ENCODE assay signal across 1 cellular context in genomic region chr6:27545271-27546046, GRCh38.
TF ChIP-seq lines count a peak whose summit lies in the region.

No MANE protein-coding gene starts in this region.

TF ChIP-seq in K562, 482 proteins besides CTCF, POLR2A, EP300 and RAD21 (continued from another document and continues in another):
- no peak; the same call in 1 of the 2 replicates for TF ChIP-seq NKRF (IDR thresholded peaks at IDR 0.05; ENCODE audit: borderline replicate concordance)
- peak; percentile 43 for TF ChIP-seq MGA (IDR thresholded peaks at IDR 0.05)
- no peak for TF ChIP-seq USF2 (CRISPR knock-in tag; IDR thresholded peaks at IDR 0.05)
- TF ChIP-seq NFATC3 (IDR thresholded peaks at IDR 0.05): no peak
- TF ChIP-seq ZEB2 (IDR thresholded peaks at IDR 0.05): peak; percentile 99
- TF ChIP-seq ELF2 (CRISPR knock-in tag; IDR thresholded peaks at IDR 0.05): no peak
- 0 out of 2 replicates have a peak, but pooled peaks have one; percentile 42 for TF ChIP-seq ELF1 (tag; IDR thresholded peaks at IDR 0.05)
- peak; percentile 79 for TF ChIP-seq NFIC (IDR thresholded peaks at IDR 0.05)
- 0 out of 4 replicates have a peak, but pooled peaks of 1 of the 2 experiments have one; percentile 11 for TF ChIP-seq SIN3A (IDR thresholded peaks at IDR 0.05; ENCODE audit: borderline replicate concordance in 2 of 2, control insufficient read depth in 1 of 2, low read depth in 2 of 2, low read length in 2 of 2)
- no peak for TF ChIP-seq ZNF133 (CRISPR knock-in tag; IDR thresholded peaks at IDR 0.05)
- peak; percentile 71 for TF ChIP-seq FOXJ2 (tag; IDR thresholded peaks at IDR 0.05)
- TF ChIP-seq ZNF717 (CRISPR knock-in tag; IDR thresholded peaks at IDR 0.05): no peak
- no peak for TF ChIP-seq SLC30A9 (CRISPR knock-in tag; IDR thresholded peaks at IDR 0.05)
- peak; percentile 87; the same call in 1 of the 2 replicates for TF ChIP-seq CBX1 (IDR thresholded peaks at IDR 0.05; ENCODE audit: low read depth)
- TF ChIP-seq CTBP1 (IDR thresholded peaks at IDR 0.05; ENCODE audit: borderline replicate concordance): peak; percentile 96
- TF ChIP-seq CREB3 (tag; conservative IDR thresholded peaks at IDR 0.05; ENCODE audit: low read depth): no peak
- TF ChIP-seq ZNF280B (CRISPR knock-in tag; IDR thresholded peaks at IDR 0.05): no peak
- TF ChIP-seq ZBTB2 (IDR thresholded peaks at IDR 0.05): peak; percentile 89; the same call in 1 of the 2 replicates
- TF ChIP-seq TOE1 (IDR thresholded peaks at IDR 0.05; ENCODE audit: borderline replicate concordance): no peak; the same call in 1 of the 2 replicates
- TF ChIP-seq TOE1 (CRISPR knock-in tag; IDR thresholded peaks at IDR 0.05; ENCODE audit: borderline replicate concordance, low read depth): no peak
- TF ChIP-seq TRIM28 (IDR thresholded peaks at IDR 0.05): peak; percentile 24; the same call in 1 of the 2 replicates
- no peak for TF ChIP-seq ZNF707 (CRISPR knock-in tag; conservative IDR thresholded peaks at IDR 0.05)
- no peak for TF ChIP-seq SAFB (IDR thresholded peaks at IDR 0.05; ENCODE audit: borderline replicate concordance, low read depth, low read length)
- no peak for TF ChIP-seq ZNF444 (CRISPR knock-in tag; IDR thresholded peaks at IDR 0.05)
- TF ChIP-seq POLR2AphosphoS2 (IDR thresholded peaks at IDR 0.05; ENCODE audit: low read length): no peak
- peak in 2 of 3 experiments; percentile 54 to 75 for TF ChIP-seq YY1 (IDR thresholded peaks at IDR 0.05; ENCODE audit: borderline replicate concordance in 1 of 3, control insufficient read depth in 1 of 3, extremely low read depth in 1 of 3, insufficient read depth in 3 of 3, insufficient read length in 1 of 3, insufficient replicate concordance in 2 of 3, low read depth in 1 of 3, low read length in 2 of 3)
- TF ChIP-seq SMARCB1 (IDR thresholded peaks at IDR 0.05; ENCODE audit: insufficient read length, low read depth): peak; percentile 41
- no peak for TF ChIP-seq GTF2B (IDR thresholded peaks at IDR 0.05; ENCODE audit: extremely low read depth, insufficient read length)
- no peak for TF ChIP-seq SRSF3 (IDR thresholded peaks at IDR 0.05; ENCODE audit: insufficient read depth, low read length)
- no peak for TF ChIP-seq TFAM (CRISPR knock-in tag; conservative IDR thresholded peaks at IDR 0.05)
- TF ChIP-seq RBM15 (IDR thresholded peaks at IDR 0.05; ENCODE audit: insufficient read depth, low read length): no peak
- TF ChIP-seq ATF7 (IDR thresholded peaks at IDR 0.05): peak; percentile 95
- TF ChIP-seq GTF3C2 (IDR thresholded peaks at IDR 0.05; ENCODE audit: borderline replicate concordance, extremely low read depth, insufficient read length): peak; percentile 96
- no peak for TF ChIP-seq MCM5 (IDR thresholded peaks at IDR 0.05; ENCODE audit: low read depth)
- TF ChIP-seq CREB1 (IDR thresholded peaks at IDR 0.05): peak; percentile 73
- peak; percentile 83 for TF ChIP-seq CREB1 (CRISPR knock-in tag; IDR thresholded peaks at IDR 0.05)
- no peak for TF ChIP-seq KLF16 (IDR thresholded peaks at IDR 0.05)
